ENCODE assay signal across 33 cellular contexts in genomic region chr1:219900201-219900600, GRCh38. TPM values are rescaled to one million over a fixed set of nuclear protein-coding genes. Genes with fewer than 3 reads are reported as not detected.
DNase-seq lines count a peak whose midpoint lies in the region; ATAC-seq, FAIRE-seq and TF ChIP-seq lines count a peak whose summit lies in the region.
"Had no signal": no experiment of that assay in that cellular context is flagged by ENCODE, and none has a peak within 500 bp of the region (broad histone marks: within the 10 kb centered on the region; RNA-seq: fewer than 3 reads in every experiment).

No MANE protein-coding gene starts in this region.

- H3K4me3 ChIP-seq in K562 (no peak overlapping the region), fibroblast of the aortic adventitia (ENCODE audit: low read depth, low read length) (no peak overlapping the region)
- H3K4me3 ChIP-seq: adrenal gland; BLaER1 treated with 17β-estradiol and CSF1 and Interleukin-3, amounts not matched to agents 10 nM and 100 nM; coronary artery; esophagus squamous epithelium; lung; right lobe of liver; testis had no signal

- H3K36me3 ChIP-seq in K562 (ENCODE audit: control insufficient read depth, insufficient read depth, low read length), result no peaks in the 10 kb centered on the region
- H3K36me3 ChIP-seq: adrenal gland; BLaER1 treated with 17β-estradiol and CSF1 and Interleukin-3, amounts not matched to agents 10 nM and 100 nM; esophagus squamous epithelium; right lobe of liver had no signal

- BruUV-seq in K562 (replicated peaks; lab: Mats Ljungman, UMichigan), result no TSS peak

- no peaks in the 10 kb centered on the region for H3K79me2 ChIP-seq in K562 (ENCODE audit: control insufficient read depth, insufficient read depth, low read length)
- H3K79me2 ChIP-seq: parathyroid adenoma had no signal

- CTCF ChIA-PET in K562 (lab: Yijun Ruan, JAX; ENCODE audit: low intra/inter-chr PET ratio), result no interaction called here

- intact Hi-C loops in K562 (cut with micrococcal nuclease), result no loop called here

- no peaks in the 10 kb centered on the region for H3K9me3 ChIP-seq in K562 (replicated peaks; ENCODE audit: control insufficient read depth, insufficient read depth, low read depth, low read length)
- H3K9me3 ChIP-seq: adrenal gland; BLaER1 treated with 17β-estradiol and CSF1 and Interleukin-3, amounts not matched to agents 10 nM and 100 nM; esophagus squamous epithelium; right lobe of liver; testis had no signal

- no peak overlapping the region for H3K4me2 ChIP-seq in K562 (ENCODE audit: insufficient read depth, low read length)
- H3K4me2 ChIP-seq: BLaER1 treated with 17β-estradiol and CSF1 and Interleukin-3, amounts not matched to agents 10 nM and 100 nM had no signal

- TF ChIP-seq CTCF in K562 (IDR thresholded peaks at IDR 0.05 in 2 of 3, conservative IDR thresholded peaks at IDR 0.05 in 1 of 3; ENCODE audit: insufficient read depth in 2 of 3, low read depth in 1 of 3, low read length in 3 of 3), result no peak
- TF ChIP-seq CTCF in fibroblast of the aortic adventitia (IDR thresholded peaks at IDR 0.05; ENCODE audit: insufficient read depth, low read length), result no peak

- POLR2A ChIA-PET in K562 (lab: Yijun Ruan, JAX), result interaction anchor here (0.6 to 1.6 kb wide), 3 partner anchors 11 to 38 kb away, joined by 3 to 5 read pairs (median 4); no protein-coding TSS in a partner anchor

- H4K20me1 ChIP-seq in K562 (replicated peaks; ENCODE audit: control insufficient read depth, insufficient read depth, low read length), result no peaks in the 10 kb centered on the region
- H4K20me1 ChIP-seq: BLaER1 treated with 17β-estradiol and CSF1 and Interleukin-3, amounts not matched to agents 10 nM and 100 nM had no signal

- H3K4me1 ChIP-seq in K562 (replicated peaks in 1 of 2; ENCODE audit: control insufficient read depth in 2 of 2, insufficient read depth in 2 of 2, low read length in 2 of 2), result peaks cover 25 to 51% of the 10 kb centered on the region in 2 experiments
- H3K4me1 ChIP-seq: esophagus squamous epithelium, parathyroid adenoma had no signal

- TF ChIP-seq EP300 in K562 (IDR thresholded peaks at IDR 0.05; ENCODE audit: low read length), result no peak

- H3K9ac ChIP-seq in K562 (ENCODE audit: insufficient read depth in 1 of 2, low read depth in 2 of 2, low read length in 2 of 2), result no peak overlapping the region; a peak in 1 of 4 replicates
- H3K9ac ChIP-seq: BLaER1 treated with 17β-estradiol and CSF1 and Interleukin-3, amounts not matched to agents 10 nM and 100 nM; parathyroid adenoma had no signal

- peak overlapping the region; percentile 8; the same call in 1 of the 3 replicates for H3K27ac ChIP-seq in K562 (ENCODE audit: extremely low read depth, low read depth, low read length)
- H3K27ac ChIP-seq: adrenal gland; BLaER1 treated with 17β-estradiol and CSF1 and Interleukin-3, amounts not matched to agents 10 nM and 100 nM; coronary artery; esophagus squamous epithelium; parathyroid adenoma; right lobe of liver had no signal

- FAIRE-seq in K562 (lab: Jason Lieb, UNC), result peak; percentile 6
- FAIRE-seq: HTR-8/SVneo, urothelium cell line had no signal

- H3K9me1 ChIP-seq in K562 (ENCODE audit: control insufficient read depth, insufficient read depth, low read length), result no peaks in the 10 kb centered on the region

- TF ChIP-seq POLR2A in K562 (conservative IDR thresholded peaks at IDR 0.05), result no peak

- no peak for ATAC-seq in K562
- ATAC-seq: activated T-cell treated with anti-CD3 and anti-CD28 coated beads, Interleukin-2, amount 50 U/mL, for 72 hours; right lobe of liver; stimulated activated naive B cell treated with anti-CD40 and anti-IgM and Interleukin-4, amounts not matched to agents 10 μg/mL and 1 μg/mL and 100 μg/mL, for 72 hours had no signal

- no peak for TF ChIP-seq RAD21 in K562 (CRISPR knock-in tag; conservative IDR thresholded peaks at IDR 0.05 in 1 of 2, IDR thresholded peaks at IDR 0.05 in 1 of 2)

- H2AFZ ChIP-seq in K562 (ENCODE audit: low read depth, low read length), result peak overlapping the region; percentile 83
- H2AFZ ChIP-seq: parathyroid adenoma had no signal

- DNase-seq in LHCN-M2 (ENCODE audit: low read depth), result peak; percentile 41
- no peak for DNase-seq in K562 (ENCODE audit: extremely low read depth in 1 of 4, low spot score in 3 of 4)
- DNase-seq in fibroblast of the aortic adventitia (ENCODE audit: low read depth), result peak; percentile 39
- DNase-seq in pulmonary artery endothelial cell (ENCODE audit: low read depth, low spot score), result peak; percentile 5
- DNase-seq in GDM1 (lab: John Stamatoyannopoulos, UW), result no peak
- no peak for DNase-seq in hippocampal formation (lab: John Stamatoyannopoulos, UW)
- DNase-seq in superior temporal gyrus (ENCODE audit: extremely low spot score), result no peak
- DNase-seq: activated CD4-positive, alpha-beta T cell treated with anti-CD3 and anti-CD28 coated beads for 4 hours; activated naive CD4-positive, alpha-beta T cell; activated T-cell treated with anti-CD3 and anti-CD28 coated beads, Interleukin-2, amount 50 U/mL, for 72 hours; adrenal gland; Calu3; endodermal cell; esophagus squamous epithelium; head of caudate nucleus; HFFc6; KBM-7; NCI-H1436 treated with DMSO at 0.1 percent for 48 hours; NCI-H446; nephron progenitor cell; OCI-M1; right lobe of liver; stimulated activated naive B cell treated with anti-CD40 and anti-IgM and Interleukin-4, amounts not matched to agents 10 μg/mL and 1 μg/mL and 100 μg/mL, for 72 hours; testis had no signal

- in situ Hi-C loops in K562 (cut with MboI), result no loop called here

- WGBS in K562 (ENCODE audit: insufficient coverage, low coverage, missing lambda C conversion rate), result 29% methylated on average over 1 of the region's 1 CpG

- H3K27me3 ChIP-seq in K562 (ENCODE audit: control insufficient read depth in 2 of 2, insufficient read depth in 2 of 2, low read length in 2 of 2), result no peaks in the 10 kb centered on the region
- H3K27me3 ChIP-seq: adrenal gland; BLaER1 treated with 17β-estradiol and CSF1 and Interleukin-3, amounts not matched to agents 10 nM and 100 nM; esophagus squamous epithelium; right lobe of liver; testis had no signal

TF ChIP-seq in K562, 482 proteins besides CTCF, POLR2A, EP300 and RAD21 (continues in another document):
- TF ChIP-seq ZNF512 (tag; IDR thresholded peaks at IDR 0.05) (0 out of 2 replicates have a peak, but pooled peaks have one; percentile 6), ZNF24 (IDR thresholded peaks at IDR 0.05) (no peak), ZNF707 (CRISPR knock-in tag; conservative IDR thresholded peaks at IDR 0.05) (no peak), HDAC1 (IDR thresholded peaks at IDR 0.05) (peak in 1 of 2 experiments; percentile 92; a peak in 2 of 4 replicates), CLOCK (CRISPR knock-in tag; IDR thresholded peaks at IDR 0.05; ENCODE audit: borderline replicate concordance) (no peak)

RNA-seq across cellular contexts. Expression of gene SLC30A10, which starts 28.2 kb away (rescaled TPM):
- not detected in 2 replicates for total RNA-seq in LHCN-M2 (2014; rRNA removed)
- polyA plus RNA-seq in LHCN-M2 (2012), result not detected
- total RNA-seq in K562 (2011; cell fraction: chromatin; rRNA removed; ENCODE audit: low replicate concordance), result 24.4 and 39.4 TPM in 2 replicates
- 18.3 and 27.1 TPM in 2 replicates for total RNA-seq in K562 (2011; cell fraction: nucleolus; rRNA removed)
- 29.8 and 32.1 TPM in 2 replicates for total RNA-seq in K562 (2011; cell fraction: nucleoplasm; rRNA removed)
- 5.9 and 7.4 TPM in 2 replicates for total RNA-seq in K562 (2014; rRNA removed)
- total RNA-seq in K562 (2014; rRNA removed; fragmentation: Illumina TruSeq; extraction: Trizol), result 7.1 and 8.1 TPM in 2 replicates
- total RNA-seq in K562 (2015; rRNA removed; fragmentation: Illumina TruSeq; extraction: Trizol), result 3.5 and 3.9 TPM in 2 replicates
- total RNA-seq in K562 (2021), result 8.8 and 9.4 TPM in 2 replicates
- polyA plus RNA-seq in K562 (2011; rRNA removed), result 8.9 and 11.3 TPM in 2 replicates
- polyA plus RNA-seq in K562 (2011; cell fraction: cytosol; rRNA removed), result 4.9 and 8.9 TPM in 2 replicates
- 18.4 and 35.5 TPM in 2 replicates for polyA plus RNA-seq in K562 (2011; cell fraction: nucleus; rRNA removed)
- polyA plus RNA-seq in K562 (2012), result 3.2 and 5.9 TPM in 2 replicates
- polyA plus RNA-seq in K562 (2014; fragmentation: Illumina TruSeq; extraction: Trizol), result 8.0 and 8.4 TPM in 2 replicates
- polyA plus RNA-seq in K562 (2014; fragmentation: Nextera tagmentation; extraction: Ambion mirVana), result 1 to 10 TPM; 2.6 to 3.8 TPM
- polyA plus RNA-seq in K562 (2014; rRNA removed), result 9.5 and 10.5 TPM in 2 replicates
- polyA minus RNA-seq in K562 (2011; rRNA and poly(A)+ RNA removed), result 6.9 and 7.9 TPM in 2 replicates
- 3.4 and 5.9 TPM in 2 replicates for polyA minus RNA-seq in K562 (2011; cell fraction: cytosol; rRNA and poly(A)+ RNA removed)
- polyA minus RNA-seq in K562 (2011; cell fraction: nucleus; rRNA and poly(A)+ RNA removed), result 6.9 and 9.4 TPM in 2 replicates
- 0.45 TPM in 1 of 2 replicates, not detected in the other for total RNA-seq in fibroblast of the aortic adventitia (ENCODE audit: low replicate concordance)
- total RNA-seq in pulmonary artery endothelial cell, result under 0.01 TPM in 1 of 2 replicates, not detected in the other
- total RNA-seq: activated T-cell treated with anti-CD3 and anti-CD28 coated beads, Interleukin-2, amount 50 U/mL, for 72 hours; Calu3; Daoy; esophagus squamous epithelium; HFFc6; kidney epithelial cell; lung; T-helper 2 cell treated with Interferon-gamma antibody and Interleukin-4, amounts not matched to agents 100 ng/mL and 5 ng/mL, for 36 hours had no signal
- polyA plus RNA-seq: lung had no signal

Comparison
In these comparisons a context has a peak if more than half of its experiments do, and no peak if none do; other contexts are left out.
1. DNase-seq: peak in LHCN-M2 (single experiment), fibroblast of the aortic adventitia (single experiment) and pulmonary artery endothelial cell (single experiment); none in K562 (0 of 4), GDM1 (single experiment), hippocampal formation (0 of 2) and superior temporal gyrus (single experiment).